In genomic region chr13:23579072-23579885, GRCh38 we compare ENCODE assay signal across 8 cellular contexts. TPM values are rescaled to one million over a fixed set of nuclear protein-coding genes. Genes with fewer than 3 reads are reported as not detected.
DNase-seq lines count a peak whose midpoint lies in the region; ATAC-seq lines count a peak whose summit lies in the region.

No MANE protein-coding gene starts in this region.

- peak overlapping the region in 1 of 2 experiments; percentile 67 for H2BK12ac ChIP-seq in mesenchymal stem cell (ENCODE audit: low read length in 2 of 2)

- H3K18ac ChIP-seq in mesenchymal stem cell (ENCODE audit: low read depth in 1 of 2, low read length in 2 of 2): peak overlapping the region; percentile 41 to 64

- H3K4me3 ChIP-seq in effector memory CD4-positive, alpha-beta T cell (ENCODE audit: insufficient read depth, low read depth, low read length, poor library complexity, severe bottlenecking): peak overlapping the region; percentile 63
- H3K4me3 ChIP-seq in mesenchymal stem cell (ENCODE audit: insufficient read depth in 1 of 2, low read depth in 1 of 2, low read length in 2 of 2): peak overlapping the region; percentile 88 to 91

- no peaks in the 10 kb centered on the region for H3K9me3 ChIP-seq in effector memory CD4-positive, alpha-beta T cell (ENCODE audit: control insufficient read depth, low read length)
- H3K9me3 ChIP-seq in mesenchymal stem cell (ENCODE audit: control insufficient read depth, low read length): no peaks in the 10 kb centered on the region

- peaks cover 13% of the 10 kb centered on the region for H3K4me1 ChIP-seq in effector memory CD4-positive, alpha-beta T cell (ENCODE audit: control insufficient read depth, insufficient read depth, low read length, poor library complexity, severe bottlenecking)
- peaks cover 5% of the 10 kb centered on the region for H3K4me1 ChIP-seq in mesenchymal stem cell (ENCODE audit: control insufficient read depth, insufficient read depth, low read depth, low read length)

- H3K27me3 ChIP-seq in effector memory CD4-positive, alpha-beta T cell (replicated peaks; ENCODE audit: control insufficient read depth, insufficient read depth, low read length, poor library complexity, severe bottlenecking): peaks cover 19% of the 10 kb centered on the region
- peaks cover 0 to 28% of the 10 kb centered on the region in 2 experiments for H3K27me3 ChIP-seq in mesenchymal stem cell (ENCODE audit: control insufficient read depth in 1 of 2, insufficient read depth in 1 of 2, low read length in 2 of 2)

- peak overlapping the region; percentile 84 for H3K4me2 ChIP-seq in mesenchymal stem cell (ENCODE audit: low read length, poor library complexity, severe bottlenecking)

- H3K23ac ChIP-seq in mesenchymal stem cell (ENCODE audit: low read length in 2 of 2): no peak overlapping the region

- H2BK15ac ChIP-seq in mesenchymal stem cell (ENCODE audit: low read depth, poor library complexity, severe bottlenecking): no peak overlapping the region

- peak overlapping the region; percentile 74 for H3K9ac ChIP-seq in mesenchymal stem cell (ENCODE audit: low read length)

- no peak overlapping the region for H2AK5ac ChIP-seq in mesenchymal stem cell (ENCODE audit: low read length, severe bottlenecking)

- ATAC-seq in GM19043 (IDR thresholded peaks at IDR 0.05; ENCODE audit: low read depth, unreplicated experiment): peak; percentile 89
- ATAC-seq in HG03280 (IDR thresholded peaks at IDR 0.05; ENCODE audit: unreplicated experiment): peak; percentile 87

- no peak overlapping the region for H4K8ac ChIP-seq in mesenchymal stem cell (ENCODE audit: low read length)

- peak overlapping the region in 1 of 2 experiments; percentile 96 for H3K14ac ChIP-seq in mesenchymal stem cell (ENCODE audit: low read length in 2 of 2)

- DNase-seq in AG20443 (ENCODE audit: low spot score) (peak; percentile 98), NCI-H69 (lab: John Stamatoyannopoulos, UW) (peak; percentile 93), mesenchymal stem cell (peak; percentile 80)
- peak; percentile 67 to 92 for DNase-seq in activated CD8-positive, alpha-beta memory T cell treated with anti-CD3 and anti-CD28 coated beads for 1 hour (ENCODE audit: extremely low read depth in 1 of 2, low read depth in 1 of 2)
- peak; percentile 81 to 83 (median 83) for DNase-seq in effector memory CD4-positive, alpha-beta T cell
- peak; percentile 84 for DNase-seq in stimulated activated CD8-positive, alpha-beta memory T cell treated with anti-CD3 and anti-CD28 coated beads, Interleukin-12 subunit alpha, Interleukin-12 subunit beta, amount 100 ng/mL, for 1 hour (ENCODE audit: low read depth)

- H4K91ac ChIP-seq in mesenchymal stem cell (ENCODE audit: low read length): no peak overlapping the region

- peaks cover 5% of the 10 kb centered on the region for H3K79me1 ChIP-seq in mesenchymal stem cell (replicated peaks; ENCODE audit: low read length, poor library complexity, severe bottlenecking)

- H2BK5ac ChIP-seq in mesenchymal stem cell (ENCODE audit: low read depth, low read length, poor library complexity, severe bottlenecking): peak overlapping the region; percentile 1

- WGBS in mesenchymal stem cell: 1% methylated on average over 66 of the region's 79 CpGs

- no peak overlapping the region for H2BK120ac ChIP-seq in mesenchymal stem cell (ENCODE audit: low read depth, low read length)

- H2AFZ ChIP-seq in mesenchymal stem cell (ENCODE audit: low read depth, low read length): peak overlapping the region; percentile 98

- H3K27ac ChIP-seq in effector memory CD4-positive, alpha-beta T cell (ENCODE audit: insufficient read depth, low read length, poor library complexity, severe bottlenecking): peak overlapping the region; percentile 56
- H3K27ac ChIP-seq in mesenchymal stem cell (ENCODE audit: low read length, poor library complexity, severe bottlenecking): peak overlapping the region; percentile 78

- peak overlapping the region in 1 of 2 experiments; percentile 62 for H3K4ac ChIP-seq in mesenchymal stem cell (ENCODE audit: low read depth in 1 of 2, low read length in 2 of 2)

- H3K36me3 ChIP-seq in effector memory CD4-positive, alpha-beta T cell (ENCODE audit: control insufficient read depth, insufficient read depth, low read length): no peaks in the 10 kb centered on the region
- H3K36me3 ChIP-seq in mesenchymal stem cell (ENCODE audit: control insufficient read depth in 1 of 2, insufficient read depth in 2 of 2, low read depth in 1 of 2, low read length in 2 of 2): no peaks in the 10 kb centered on the region

RNA-seq across cellular contexts. Expression of gene TNFRSF19, which starts 9.1 kb away (rescaled TPM):
- 0.91 TPM for polyA plus RNA-seq in mesenchymal stem cell (2013, experiment 1 of 2)
- polyA plus RNA-seq in mesenchymal stem cell (2013, experiment 2 of 2): 1.1 TPM

Comparison
In these comparisons a context has a peak if more than half of its experiments do, and no peak if none do; other contexts are left out.
1. Peak in every context shown above with its lines: DNase-seq, ATAC-seq, H3K4me3 ChIP-seq and H3K27ac ChIP-seq.